Comparison of ENCODE assay signal across 13 cellular contexts in genomic region chr7:158810846-158811245, GRCh38. TPM values are rescaled to one million over a fixed set of nuclear protein-coding genes. Genes with fewer than 3 reads are reported as not detected.
A peak's percentile ranks its signal among the peaks of the same experiment; 100 is the strongest.
DNase-seq lines count a peak whose midpoint lies in the region; ATAC-seq, FAIRE-seq and TF ChIP-seq lines count a peak whose summit lies in the region.
"Had no signal": no experiment of that assay in that cellular context is flagged by ENCODE, and none has a peak within 500 bp of the region (broad histone marks: within the 10 kb centered on the region; RNA-seq: fewer than 3 reads in every experiment).

No MANE protein-coding gene starts in this region.

- no peak for TF ChIP-seq EP300 in K562 (IDR thresholded peaks at IDR 0.05; ENCODE audit: low read length)

- peaks cover 68% of the 10 kb centered on the region for H3K9me3 Mint-ChIP-seq in nephron progenitor cell

- H3K4me2 ChIP-seq in BLaER1 treated with 17β-estradiol and CSF1 and Interleukin-3, amounts not matched to agents 10 nM and 100 nM = peak overlapping the region in 9 of 11 experiments; percentile 20 to 94 (median 86); a peak in 12 of 22 replicates
- no peak overlapping the region for H3K4me2 ChIP-seq in K562 (ENCODE audit: insufficient read depth, low read length)

- peaks cover 94% of the 10 kb centered on the region for H3K79me2 ChIP-seq in K562 (ENCODE audit: control insufficient read depth, insufficient read depth, low read length)

- DNase-seq in K562 (ENCODE audit: extremely low read depth in 1 of 4, low spot score in 3 of 4) = no peak
- DNase-seq in nephron progenitor cell = no peak
- no peak for DNase-seq in NCI-H1105 (lab: John Stamatoyannopoulos, UW)
- no peak for DNase-seq in NCI-H510A treated with DMSO at 0.1 percent for 48 hours (lab: John Stamatoyannopoulos, UW)
- no peak for DNase-seq in NCI-H446 treated with DMSO at 0.1 percent for 48 hours (lab: John Stamatoyannopoulos, UW)
- DNase-seq in GM13977 (ENCODE audit: low spot score) = no peak
- DNase-seq: central memory CD4-positive, alpha-beta T cell; GDM1; naive B cell had no signal

- 92% methylated on average over 5 of the region's 5 CpGs for WGBS in K562 (ENCODE audit: insufficient coverage, low coverage, missing lambda C conversion rate)

- peaks cover 52 to 61% (median 56%) of the 10 kb centered on the region in 10 experiments for H3K4me1 ChIP-seq in BLaER1 treated with 17β-estradiol and CSF1 and Interleukin-3, amounts not matched to agents 10 nM and 100 nM
- H3K4me1 ChIP-seq in K562 (replicated peaks in 1 of 2; ENCODE audit: control insufficient read depth in 2 of 2, insufficient read depth in 2 of 2, low read length in 2 of 2) = peaks cover 6 to 16% of the 10 kb centered on the region in 2 experiments; a peak in 4 of 5 replicates

- H3K9me3 ChIP-seq in BLaER1 treated with 17β-estradiol and CSF1 and Interleukin-3, amounts not matched to agents 10 nM and 100 nM (replicated peaks in 1 of 11) = peaks cover 9 to 46% (median 38%) of the 10 kb centered on the region in 11 experiments; a peak in 21 of 22 replicates
- H3K9me3 ChIP-seq in KOPT-K1 (ENCODE audit: insufficient read depth, low read length, poor library complexity, severe bottlenecking) = peaks cover 26% of the 10 kb centered on the region
- peaks cover 6% of the 10 kb centered on the region; the same call in 1 of the 2 replicates for H3K9me3 ChIP-seq in K562 (replicated peaks; ENCODE audit: control insufficient read depth, insufficient read depth, low read depth, low read length)

- peaks cover 7% of the 10 kb centered on the region for H3K9me1 ChIP-seq in K562 (ENCODE audit: control insufficient read depth, insufficient read depth, low read length)

- no peaks in the 10 kb centered on the region for H3K27me3 ChIP-seq in BLaER1 treated with 17β-estradiol and CSF1 and Interleukin-3, amounts not matched to agents 10 nM and 100 nM
- no peaks in the 10 kb centered on the region for H3K27me3 ChIP-seq in K562 (ENCODE audit: control insufficient read depth in 2 of 2, insufficient read depth in 2 of 2, low read length in 2 of 2)

- no peaks in the 10 kb centered on the region for H3K27me3 Mint-ChIP-seq in nephron progenitor cell (ENCODE audit: low read depth, poor library complexity)
- H3K27me3 Mint-ChIP-seq: B cell, naive B cell had no signal

- H3K36me3 Mint-ChIP-seq in nephron progenitor cell (ENCODE audit: low read depth) = peaks cover 94% of the 10 kb centered on the region

- POLR2A ChIA-PET in K562 (lab: Yijun Ruan, JAX) = interaction anchor here (1.1 to 2.6 kb wide), 5 partner anchors 9 to 27 kb away, joined by 3 to 10 read pairs (median 8); partner anchors contain the start of gene ESYT2

- CTCF ChIA-PET in K562 (lab: Yijun Ruan, JAX; ENCODE audit: low intra/inter-chr PET ratio) = no interaction called here

- peak overlapping the region; percentile 32 for H3K27ac Mint-ChIP-seq in nephron progenitor cell
- H3K27ac Mint-ChIP-seq: B cell had no signal

- H3K27ac ChIP-seq in BLaER1 treated with 17β-estradiol and CSF1 and Interleukin-3, amounts not matched to agents 10 nM and 100 nM = peak overlapping the region in 2 of 11 experiments; percentile 48 to 87; a peak in 1 of 22 replicates
- peak overlapping the region; percentile 79 for H3K27ac ChIP-seq in KOPT-K1 (ENCODE audit: low read depth, low read length, poor library complexity, severe bottlenecking)
- no peak overlapping the region for H3K27ac ChIP-seq in K562 (ENCODE audit: extremely low read depth, low read depth, low read length)

- FAIRE-seq in K562 (lab: Jason Lieb, UNC) = no peak

- H3K9ac ChIP-seq in BLaER1 treated with 17β-estradiol and CSF1 and Interleukin-3, amounts not matched to agents 10 nM and 100 nM = no peak overlapping the region
- no peak overlapping the region for H3K9ac ChIP-seq in K562 (ENCODE audit: insufficient read depth in 1 of 2, low read depth in 2 of 2, low read length in 2 of 2)

- H3K4me3 Mint-ChIP-seq in nephron progenitor cell = no peak overlapping the region
- H3K4me3 Mint-ChIP-seq: B cell had no signal

- peaks cover 0 to 55% (median 17%) of the 10 kb centered on the region in 11 experiments; a peak in 12 of 22 replicates for H4K20me1 ChIP-seq in BLaER1 treated with 17β-estradiol and CSF1 and Interleukin-3, amounts not matched to agents 10 nM and 100 nM
- H4K20me1 ChIP-seq in K562 (replicated peaks; ENCODE audit: control insufficient read depth, insufficient read depth, low read length) = peaks cover 20% of the 10 kb centered on the region

- H2AFZ ChIP-seq in K562 (ENCODE audit: low read depth, low read length) = no peak overlapping the region

- intact Hi-C loops in K562 (cut with micrococcal nuclease) = no loop called here

- ATAC-seq in K562 = no peak

- in situ Hi-C loops in K562 (cut with MboI) (no loop called here), GM13977 (cut with MboI; ENCODE audit: low pct_unique_long_range_greater_than_20kb, low sequenced_read_pairs, unreplicated experiment) (no loop called here)

- no peak overlapping the region for H3K4me3 ChIP-seq in BLaER1 treated with 17β-estradiol and CSF1 and Interleukin-3, amounts not matched to agents 10 nM and 100 nM
- no peak overlapping the region for H3K4me3 ChIP-seq in K562
- H3K4me3 ChIP-seq: skin epidermis had no signal

- TF ChIP-seq CTCF in K562 (IDR thresholded peaks at IDR 0.05 in 2 of 3, conservative IDR thresholded peaks at IDR 0.05 in 1 of 3; ENCODE audit: insufficient read depth in 2 of 3, low read depth in 1 of 3, low read length in 3 of 3) (no peak), nephron progenitor cell (IDR thresholded peaks at IDR 0.05) (no peak), GM13977 (IDR thresholded peaks at IDR 0.05; ENCODE audit: extremely low read depth, insufficient read depth, missing control alignments) (no peak)

- TF ChIP-seq POLR2A in K562 (conservative IDR thresholded peaks at IDR 0.05) = no peak

- BruUV-seq in K562 (replicated peaks; lab: Mats Ljungman, UMichigan) = no TSS peak

- H3K4me1 Mint-ChIP-seq in nephron progenitor cell = peaks cover 50% of the 10 kb centered on the region

- TF ChIP-seq RAD21 in K562 (CRISPR knock-in tag; conservative IDR thresholded peaks at IDR 0.05 in 1 of 2, IDR thresholded peaks at IDR 0.05 in 1 of 2) = no peak

- H3K36me3 ChIP-seq in BLaER1 treated with 17β-estradiol and CSF1 and Interleukin-3, amounts not matched to agents 10 nM and 100 nM = peaks cover 25 to 54% (median 48%) of the 10 kb centered on the region in 11 experiments
- peaks cover 43% of the 10 kb centered on the region for H3K36me3 ChIP-seq in KOPT-K1 (ENCODE audit: insufficient read depth, low read length)
- peaks cover 47% of the 10 kb centered on the region for H3K36me3 ChIP-seq in K562 (ENCODE audit: control insufficient read depth, insufficient read depth, low read length)

TF ChIP-seq in K562, 482 proteins besides CTCF, POLR2A, EP300 and RAD21 (continues in another document):
- TF ChIP-seq CEBPG (CRISPR knock-in tag; IDR thresholded peaks at IDR 0.05) (no peak), CEBPG (tag; conservative IDR thresholded peaks at IDR 0.05 in 1 of 2, IDR thresholded peaks at IDR 0.05 in 1 of 2) (0 out of 4 replicates have a peak, but pooled peaks of 1 of the 2 experiments have one; percentile 4)

RNA-seq across cellular contexts. Expression of gene ESYT2, which starts 18.5 kb away (rescaled TPM):
- 111 and 160 TPM in 2 replicates for total RNA-seq in K562 (2011; cell fraction: chromatin; rRNA removed; ENCODE audit: low replicate concordance)
- total RNA-seq in K562 (2011; cell fraction: nucleolus; rRNA removed) = 87.6 and 91.1 TPM in 2 replicates
- 118 and 155 TPM in 2 replicates for total RNA-seq in K562 (2011; cell fraction: nucleoplasm; rRNA removed)
- total RNA-seq in K562 (2014; rRNA removed) = 64.7 and 68.7 TPM in 2 replicates
- total RNA-seq in K562 (2014; rRNA removed; fragmentation: Illumina TruSeq; extraction: Trizol) = 70.9 and 72.5 TPM in 2 replicates
- 63.1 and 67.1 TPM in 2 replicates for total RNA-seq in K562 (2015; rRNA removed; fragmentation: Illumina TruSeq; extraction: Trizol)
- total RNA-seq in K562 (2021) = 62.4 and 67.5 TPM in 2 replicates
- 57.5 and 86.9 TPM in 2 replicates for polyA plus RNA-seq in K562 (2011; rRNA removed)
- 44.1 and 45.9 TPM in 2 replicates for polyA plus RNA-seq in K562 (2011; cell fraction: cytosol; rRNA removed)
- 43.3 and 60.6 TPM in 2 replicates for polyA plus RNA-seq in K562 (2011; cell fraction: nucleus; rRNA removed)
- polyA plus RNA-seq in K562 (2012) = 47.5 and 54.2 TPM in 2 replicates
- 55.5 and 58.2 TPM in 2 replicates for polyA plus RNA-seq in K562 (2014; fragmentation: Illumina TruSeq; extraction: Trizol)
- 1 to 10 TPM; 5.8 to 8.3 TPM for polyA plus RNA-seq in K562 (2014; fragmentation: Nextera tagmentation; extraction: Ambion mirVana)
- 44.0 and 45.2 TPM in 2 replicates for polyA plus RNA-seq in K562 (2014; rRNA removed)
- polyA minus RNA-seq in K562 (2011; rRNA and poly(A)+ RNA removed) = 119 and 154 TPM in 2 replicates
- polyA minus RNA-seq in K562 (2011; cell fraction: cytosol; rRNA and poly(A)+ RNA removed) = 70.0 and 93.0 TPM in 2 replicates
- 35.4 and 43.4 TPM in 2 replicates for polyA minus RNA-seq in K562 (2011; cell fraction: nucleus; rRNA and poly(A)+ RNA removed)

RNA-seq across cellular contexts. Expression of gene DYNC2I1, which starts 45.5 kb away (rescaled TPM):
- total RNA-seq in K562 (2011; cell fraction: chromatin; rRNA removed; ENCODE audit: low replicate concordance) = 95.4 and 308 TPM in 2 replicates
- 44.7 and 52.6 TPM in 2 replicates for total RNA-seq in K562 (2011; cell fraction: nucleolus; rRNA removed)
- 111 and 142 TPM in 2 replicates for total RNA-seq in K562 (2011; cell fraction: nucleoplasm; rRNA removed)
- total RNA-seq in K562 (2014; rRNA removed) (24.7 and 28.3 TPM in 2 replicates), K562 (2014; rRNA removed; fragmentation: Illumina TruSeq; extraction: Trizol) (21.9 and 24.0 TPM in 2 replicates), K562 (2015; rRNA removed; fragmentation: Illumina TruSeq; extraction: Trizol) (17.7 and 20.6 TPM in 2 replicates), K562 (2021) (23.1 and 27.1 TPM in 2 replicates)
- polyA plus RNA-seq in K562 (2011; rRNA removed) (33.3 and 37.9 TPM in 2 replicates), K562 (2014; fragmentation: Illumina TruSeq; extraction: Trizol) (20.3 and 36.5 TPM in 2 replicates), K562 (2014; fragmentation: Nextera tagmentation; extraction: Ambion mirVana) (1 to 10 TPM; 1.3 to 1.6 TPM), K562 (2014; rRNA removed) (39.3 and 42.5 TPM in 2 replicates)
- 44.5 and 61.9 TPM in 2 replicates for polyA plus RNA-seq in K562 (2011; cell fraction: cytosol; rRNA removed)
- 138 and 267 TPM in 2 replicates for polyA plus RNA-seq in K562 (2011; cell fraction: nucleus; rRNA removed)
- polyA plus RNA-seq in K562 (2012) = 27.1 and 46.7 TPM in 2 replicates
- polyA minus RNA-seq in K562 (2011; rRNA and poly(A)+ RNA removed) = 42.0 and 45.1 TPM in 2 replicates
- polyA minus RNA-seq in K562 (2011; cell fraction: cytosol; rRNA and poly(A)+ RNA removed) = 20.7 and 21.2 TPM in 2 replicates
- polyA minus RNA-seq in K562 (2011; cell fraction: nucleus; rRNA and poly(A)+ RNA removed) = 40.8 and 41.6 TPM in 2 replicates
